8 cellular contexts compared by ENCODE assay signal in genomic region chr19:35612224-35612558, GRCh38. TPM values are rescaled to one million over a fixed set of nuclear protein-coding genes. Genes with fewer than 3 reads are reported as not detected.
DNase-seq lines count a peak whose midpoint lies in the region; ATAC-seq, FAIRE-seq and TF ChIP-seq lines count a peak whose summit lies in the region.

No MANE protein-coding gene starts in this region.

- 26% methylated on average over 9 of the region's 9 CpGs for WGBS in HepG2 (ENCODE audit: low lambda C conversion rate)

- H3K36me3 Mint-ChIP-seq in activated CD4-positive, alpha-beta T cell treated with anti-CD3 and anti-CD28 coated beads, Interleukin-2, amount 10 ng/mL, durations not matched to agents 7 days and 5 days (ENCODE audit: low read depth) = peaks cover 15% of the 10 kb centered on the region
- H3K36me3 Mint-ChIP-seq in activated T-helper 2 cell treated with anti-CD3 and anti-CD28 coated beads, Interferon-gamma antibody, Interleukin-2, Interleukin-4, amounts not matched to agents 10 μg/mL and 5 μg/mL and 100 μg/mL, durations not matched to agents 14 hours and 24 hours and 36 hours (ENCODE audit: low read depth) = peaks cover 17% of the 10 kb centered on the region

- peak overlapping the region; percentile 53 for H3K27ac ChIP-seq in HepG2 (ENCODE audit: extremely low read length, insufficient read depth, low read length)
- H3K27ac ChIP-seq in thoracic aorta = no peak overlapping the region

- intact Hi-C loops in activated T-helper 2 cell treated with anti-CD3 and anti-CD28 coated beads, Interferon-gamma antibody, Interleukin-2, Interleukin-4, amounts not matched to agents 10 μg/mL and 5 μg/mL and 100 μg/mL, durations not matched to agents 14 hours and 24 hours and 36 hours (cut with micrococcal nuclease) = loop anchor here (1.0 kb wide), 3 partner anchors 16 to 67 kb away; partner anchors contain the start of gene TMEM147
- intact Hi-C loops in HepG2 (cut with micrococcal nuclease; ENCODE audit: unreplicated experiment) = loop anchor here (10.0 kb wide), 1 partner anchor 57 kb away; no protein-coding TSS in a partner anchor

- H3K9me3 Mint-ChIP-seq in activated CD4-positive, alpha-beta T cell treated with anti-CD3 and anti-CD28 coated beads, Interleukin-2, amount 10 ng/mL, durations not matched to agents 7 days and 5 days = peaks cover 12% of the 10 kb centered on the region
- H3K9me3 Mint-ChIP-seq in activated T-helper 2 cell treated with anti-CD3 and anti-CD28 coated beads, Interferon-gamma antibody, Interleukin-2, Interleukin-4, amounts not matched to agents 10 μg/mL and 5 μg/mL and 100 μg/mL, durations not matched to agents 14 hours and 24 hours and 36 hours = peaks cover 12% of the 10 kb centered on the region

- CTCF ChIA-PET in activated CD4-positive, alpha-beta T cell treated with anti-CD3 and anti-CD28 coated beads, Interleukin-2, amount 10 ng/mL, durations not matched to agents 7 days and 5 days (lab: Charles Lee) = interaction anchor here (0.6 kb wide), 1 partner anchor 150 kb away, joined by 3 read pairs; no protein-coding TSS in a partner anchor
- CTCF ChIA-PET in HepG2 (lab: Yijun Ruan, JAX; ENCODE audit: low intra/inter-chr PET ratio, low total read pairs) = no interaction called here

- no TSS peak for BruUV-seq in HepG2 (replicated peaks; lab: Mats Ljungman, UMichigan)

- POLR2A ChIA-PET in activated CD4-positive, alpha-beta T cell treated with anti-CD3 and anti-CD28 coated beads, Interleukin-2, amount 10 ng/mL, durations not matched to agents 7 days and 5 days (lab: Charles Lee) = no interaction called here
- POLR2A ChIA-PET in HepG2 (lab: Yijun Ruan, JAX) = interaction anchor here (0.8 to 1.4 kb wide), 7 partner anchors 9 to 36 kb away, joined by 3 to 5 read pairs (median 4); partner anchors contain the start of genes COX6B1 and RBM42

- H3K36me3 ChIP-seq in HepG2 (replicated peaks in 1 of 2; ENCODE audit: control insufficient read depth in 1 of 2, insufficient read depth in 2 of 2, low read length in 2 of 2) (peaks cover 3 to 12% of the 10 kb centered on the region in 2 experiments; a peak in 3 of 5 replicates), thoracic aorta (no peaks in the 10 kb centered on the region)

- H3K79me2 ChIP-seq in HepG2 (ENCODE audit: insufficient read depth, low read length) = no peaks in the 10 kb centered on the region

- H3K9me3 ChIP-seq in HepG2 (ENCODE audit: low read length) (peaks cover 11% of the 10 kb centered on the region), thoracic aorta (no peaks in the 10 kb centered on the region)

- ATAC-seq in HepG2 (no peak), thoracic aorta (ENCODE audit: insufficient number of reproducible peaks, low FRiP score, low read depth) (no peak), HG03097 (IDR thresholded peaks at IDR 0.05; ENCODE audit: low FRiP score, unreplicated experiment) (no peak)

- no peak for DNase-seq in activated CD4-positive, alpha-beta T cell treated with anti-CD3 and anti-CD28 coated beads, Interleukin-2, amount 10 ng/mL, durations not matched to agents 7 days and 5 days
- no peak for DNase-seq in activated CD4-positive, alpha-beta T cell treated with anti-CD3 and anti-CD28 coated beads for 4 hours
- DNase-seq in activated T-helper 2 cell treated with anti-CD3 and anti-CD28 coated beads, Interferon-gamma antibody, Interleukin-2, Interleukin-4, amounts not matched to agents 10 μg/mL and 5 μg/mL and 100 μg/mL, durations not matched to agents 14 hours and 24 hours and 36 hours (ENCODE audit: low spot score) = no peak
- no peak for DNase-seq in HepG2 (ENCODE audit: low spot score)
- no peak for DNase-seq in thoracic aorta (ENCODE audit: low spot score)
- DNase-seq in NCI-H2029 (lab: John Stamatoyannopoulos, UW) = no peak
- no peak for DNase-seq in HPDE6-E6E7 (ENCODE audit: extremely low spot score)

- no peak for TF ChIP-seq RAD21 in HepG2 (CRISPR knock-in tag; IDR thresholded peaks at IDR 0.05)

- FAIRE-seq in HepG2 (lab: Jason Lieb, UNC) = no peak

- H3K27ac Mint-ChIP-seq in activated CD4-positive, alpha-beta T cell treated with anti-CD3 and anti-CD28 coated beads, Interleukin-2, amount 10 ng/mL, durations not matched to agents 7 days and 5 days = peak overlapping the region; percentile 96
- peak overlapping the region; percentile 83 for H3K27ac Mint-ChIP-seq in activated T-helper 2 cell treated with anti-CD3 and anti-CD28 coated beads, Interferon-gamma antibody, Interleukin-2, Interleukin-4, amounts not matched to agents 10 μg/mL and 5 μg/mL and 100 μg/mL, durations not matched to agents 14 hours and 24 hours and 36 hours

- H3K4me3 ChIP-seq in HepG2 (replicated peaks in 1 of 3; ENCODE audit: insufficient read depth in 1 of 3, low read depth in 2 of 3, low read length in 3 of 3) (peak overlapping the region; percentile 44 to 80 (median 64)), thoracic aorta (peak overlapping the region; percentile 88)

- no peaks in the 10 kb centered on the region for H4K20me1 ChIP-seq in HepG2 (ENCODE audit: insufficient read depth, low read length)

- no peak for TF ChIP-seq EP300 in HepG2 (IDR thresholded peaks at IDR 0.05; ENCODE audit: low read depth in 2 of 2, low read length in 2 of 2)
- no peak for TF ChIP-seq EP300 in HepG2 (CRISPR knock-in tag; IDR thresholded peaks at IDR 0.05; ENCODE audit: borderline replicate concordance)

- no peak for TF ChIP-seq POLR2A in HepG2 (IDR thresholded peaks at IDR 0.05; ENCODE audit: insufficient read depth in 1 of 2, low read depth in 2 of 2, low read length in 2 of 2)

- H3K4me3 Mint-ChIP-seq in activated CD4-positive, alpha-beta T cell treated with anti-CD3 and anti-CD28 coated beads, Interleukin-2, amount 10 ng/mL, durations not matched to agents 7 days and 5 days = peak overlapping the region; percentile 85
- H3K4me3 Mint-ChIP-seq in activated T-helper 2 cell treated with anti-CD3 and anti-CD28 coated beads, Interferon-gamma antibody, Interleukin-2, Interleukin-4, amounts not matched to agents 10 μg/mL and 5 μg/mL and 100 μg/mL, durations not matched to agents 14 hours and 24 hours and 36 hours (ENCODE audit: low read depth) = peak overlapping the region; percentile 81

- H2AFZ ChIP-seq in HepG2 (ENCODE audit: low read length) = no peak overlapping the region

- H3K9ac ChIP-seq in HepG2 (ENCODE audit: insufficient read depth, low read depth, low read length) = peak overlapping the region; percentile 84

- peak overlapping the region; percentile 100 for H3K4me2 ChIP-seq in HepG2 (ENCODE audit: low read depth, low read length)

- H3K27me3 ChIP-seq in HepG2 (ENCODE audit: control insufficient read depth in 1 of 2, insufficient read depth in 2 of 2, low read length in 2 of 2) (no peaks in the 10 kb centered on the region; a peak in 1 of 5 replicates), thoracic aorta (replicated peaks; ENCODE audit: insufficient read depth) (no peaks in the 10 kb centered on the region)

- in situ Hi-C loops in HepG2 (cut with HindIII; ENCODE audit: extremely low pct_ligation_motif_present, low pct_unique_long_range_greater_than_20kb) = no loop called here

- H3K27me3 Mint-ChIP-seq in activated CD4-positive, alpha-beta T cell treated with anti-CD3 and anti-CD28 coated beads, Interleukin-2, amount 10 ng/mL, durations not matched to agents 7 days and 5 days = no peaks in the 10 kb centered on the region
- no peaks in the 10 kb centered on the region for H3K27me3 Mint-ChIP-seq in activated T-helper 2 cell treated with anti-CD3 and anti-CD28 coated beads, Interferon-gamma antibody, Interleukin-2, Interleukin-4, amounts not matched to agents 10 μg/mL and 5 μg/mL and 100 μg/mL, durations not matched to agents 14 hours and 24 hours and 36 hours (ENCODE audit: low read depth)

- TF ChIP-seq CTCF in HepG2 (CRISPR knock-in tag; IDR thresholded peaks at IDR 0.05) = no peak
- TF ChIP-seq CTCF in thoracic aorta (IDR thresholded peaks at IDR 0.05) = no peak

- H3K4me1 ChIP-seq in HepG2 (ENCODE audit: insufficient read depth, low read length) (peaks cover 24% of the 10 kb centered on the region), thoracic aorta (ENCODE audit: control insufficient read depth in 1 of 2, low read depth in 2 of 2) (peaks cover 8 to 13% of the 10 kb centered on the region in 2 donors)

- peaks cover 53% of the 10 kb centered on the region for H3K4me1 Mint-ChIP-seq in activated CD4-positive, alpha-beta T cell treated with anti-CD3 and anti-CD28 coated beads, Interleukin-2, amount 10 ng/mL, durations not matched to agents 7 days and 5 days
- peaks cover 20% of the 10 kb centered on the region for H3K4me1 Mint-ChIP-seq in activated T-helper 2 cell treated with anti-CD3 and anti-CD28 coated beads, Interferon-gamma antibody, Interleukin-2, Interleukin-4, amounts not matched to agents 10 μg/mL and 5 μg/mL and 100 μg/mL, durations not matched to agents 14 hours and 24 hours and 36 hours (ENCODE audit: low read depth)

RNA-seq across cellular contexts. Expression of gene HAUS5, which starts 0.3 kb away (rescaled TPM):
- 10 to 100 TPM; 52.2 to 57.9 TPM for total RNA-seq in activated CD4-positive, alpha-beta T cell treated with anti-CD3 and anti-CD28 coated beads, Interleukin-2, amount 10 ng/mL, durations not matched to agents 7 days and 5 days
- 42.5 and 43.1 TPM in 2 replicates for total RNA-seq in activated T-helper 2 cell treated with anti-CD3 and anti-CD28 coated beads, Interferon-gamma antibody, Interleukin-2, Interleukin-4, amounts not matched to agents 10 μg/mL and 5 μg/mL and 100 μg/mL, durations not matched to agents 14 hours and 24 hours and 36 hours
- 9.2 and 17.7 TPM in 2 replicates for total RNA-seq in HepG2 (2016; rRNA removed; fragmentation: Illumina TruSeq; extraction: Trizol)
- total RNA-seq in HepG2 (2016; cell fraction: cytosol; rRNA removed; fragmentation: Illumina TruSeq; extraction: Trizol; ENCODE audit: low read depth) = 1.0 and 1.2 TPM in 2 replicates
- 8.0 and 19.2 TPM in 2 replicates for total RNA-seq in HepG2 (2016; cell fraction: insoluble cytoplasmic fraction; rRNA removed; fragmentation: Illumina TruSeq; extraction: Trizol)
- 2.8 and 3.4 TPM in 2 replicates for total RNA-seq in HepG2 (2016; cell fraction: membrane; rRNA removed; fragmentation: Illumina TruSeq; extraction: Trizol)
- 21.5 and 24.6 TPM in 2 replicates for total RNA-seq in HepG2 (2016; cell fraction: nucleus; rRNA removed; fragmentation: Illumina TruSeq; extraction: Trizol)
- polyA plus RNA-seq in HepG2 (2011; rRNA removed) = 10.3 and 11.1 TPM in 2 replicates
- polyA plus RNA-seq in HepG2 (2011; cell fraction: cytosol; rRNA removed) = 2.0 and 4.0 TPM in 2 replicates
- polyA plus RNA-seq in HepG2 (2011; cell fraction: nucleus; rRNA removed) = 106 and 171 TPM in 2 replicates
- polyA plus RNA-seq in HepG2 (2012) = 8.5 and 13.3 TPM in 2 replicates
- 1.4 and 1.5 TPM in 2 replicates for polyA plus RNA-seq in HepG2 (2016; cell fraction: cytosol; fragmentation: Illumina TruSeq; extraction: Trizol; ENCODE audit: low read depth)
- 10.5 and 11.3 TPM in 2 replicates for polyA plus RNA-seq in HepG2 (2016; cell fraction: insoluble cytoplasmic fraction; fragmentation: Illumina TruSeq; extraction: Trizol; ENCODE audit: low read depth)
- polyA plus RNA-seq in HepG2 (2016; cell fraction: membrane; fragmentation: Illumina TruSeq; extraction: Trizol; ENCODE audit: low read depth) = 3.2 and 3.7 TPM in 2 replicates
- 82.3 and 83.1 TPM in 2 replicates for polyA plus RNA-seq in HepG2 (2016; cell fraction: nucleus; fragmentation: Illumina TruSeq; extraction: Trizol; ENCODE audit: insufficient read depth, low read depth)
- 4.9 and 17.6 TPM in 2 replicates for polyA minus RNA-seq in HepG2 (2011; rRNA and poly(A)+ RNA removed; ENCODE audit: low replicate concordance)
- polyA minus RNA-seq in HepG2 (2011; cell fraction: cytosol; rRNA and poly(A)+ RNA removed) = 2.4 and 3.0 TPM in 2 replicates
- polyA minus RNA-seq in HepG2 (2011; cell fraction: nucleus; rRNA and poly(A)+ RNA removed) = 11.8 and 13.6 TPM in 2 replicates
- total RNA-seq in thoracic aorta = 10 to 100 TPM in 1 of 2 donors, 1 to 10 TPM in 1; 8.4 to 13.9 TPM

RNA-seq across cellular contexts. Expression of gene RBM42, which starts 16.6 kb away (rescaled TPM):
- total RNA-seq in activated CD4-positive, alpha-beta T cell treated with anti-CD3 and anti-CD28 coated beads, Interleukin-2, amount 10 ng/mL, durations not matched to agents 7 days and 5 days = 100 to 1,000 TPM; 100 to 112 TPM
- total RNA-seq in activated T-helper 2 cell treated with anti-CD3 and anti-CD28 coated beads, Interferon-gamma antibody, Interleukin-2, Interleukin-4, amounts not matched to agents 10 μg/mL and 5 μg/mL and 100 μg/mL, durations not matched to agents 14 hours and 24 hours and 36 hours = 101 and 102 TPM in 2 replicates
- total RNA-seq in HepG2 (2016; rRNA removed; fragmentation: Illumina TruSeq; extraction: Trizol) (49.7 and 55.3 TPM in 2 replicates), thoracic aorta (10 to 100 TPM; 47.2 to 53.8 TPM)
- 6.0 and 6.9 TPM in 2 replicates for total RNA-seq in HepG2 (2016; cell fraction: cytosol; rRNA removed; fragmentation: Illumina TruSeq; extraction: Trizol; ENCODE audit: low read depth)
- 47.3 and 54.7 TPM in 2 replicates for total RNA-seq in HepG2 (2016; cell fraction: insoluble cytoplasmic fraction; rRNA removed; fragmentation: Illumina TruSeq; extraction: Trizol)
- total RNA-seq in HepG2 (2016; cell fraction: membrane; rRNA removed; fragmentation: Illumina TruSeq; extraction: Trizol) = 14.0 and 14.6 TPM in 2 replicates
- 19.2 and 23.6 TPM in 2 replicates for total RNA-seq in HepG2 (2016; cell fraction: nucleus; rRNA removed; fragmentation: Illumina TruSeq; extraction: Trizol)
- polyA plus RNA-seq in HepG2 (2011; rRNA removed) = 27.2 and 30.6 TPM in 2 replicates
- 31.2 and 46.3 TPM in 2 replicates for polyA plus RNA-seq in HepG2 (2011; cell fraction: cytosol; rRNA removed)
- 22.3 and 22.9 TPM in 2 replicates for polyA plus RNA-seq in HepG2 (2011; cell fraction: nucleus; rRNA removed)
- 29.6 and 31.8 TPM in 2 replicates for polyA plus RNA-seq in HepG2 (2012)
- 8.2 TPM in 2 replicates for polyA plus RNA-seq in HepG2 (2016; cell fraction: cytosol; fragmentation: Illumina TruSeq; extraction: Trizol; ENCODE audit: low read depth)
- polyA plus RNA-seq in HepG2 (2016; cell fraction: insoluble cytoplasmic fraction; fragmentation: Illumina TruSeq; extraction: Trizol; ENCODE audit: low read depth) = 57.8 and 72.2 TPM in 2 replicates
- polyA plus RNA-seq in HepG2 (2016; cell fraction: membrane; fragmentation: Illumina TruSeq; extraction: Trizol; ENCODE audit: low read depth) = 10.1 and 13.3 TPM in 2 replicates
- polyA plus RNA-seq in HepG2 (2016; cell fraction: nucleus; fragmentation: Illumina TruSeq; extraction: Trizol; ENCODE audit: insufficient read depth, low read depth) = 40.6 and 42.2 TPM in 2 replicates
- polyA minus RNA-seq in HepG2 (2011; rRNA and poly(A)+ RNA removed; ENCODE audit: low replicate concordance) = 29.9 and 44.8 TPM in 2 replicates
- polyA minus RNA-seq in HepG2 (2011; cell fraction: cytosol; rRNA and poly(A)+ RNA removed) = 18.9 and 20.0 TPM in 2 replicates
- polyA minus RNA-seq in HepG2 (2011; cell fraction: nucleus; rRNA and poly(A)+ RNA removed) = 4.8 and 6.1 TPM in 2 replicates

RNA-seq across cellular contexts. Expression of gene PMIS2, which starts 26.2 kb away (rescaled TPM):
- total RNA-seq in activated CD4-positive, alpha-beta T cell treated with anti-CD3 and anti-CD28 coated beads, Interleukin-2, amount 10 ng/mL, durations not matched to agents 7 days and 5 days = not detected
- not detected in 2 replicates for total RNA-seq in activated T-helper 2 cell treated with anti-CD3 and anti-CD28 coated beads, Interferon-gamma antibody, Interleukin-2, Interleukin-4, amounts not matched to agents 10 μg/mL and 5 μg/mL and 100 μg/mL, durations not matched to agents 14 hours and 24 hours and 36 hours
- total RNA-seq in HepG2 (2016; rRNA removed; fragmentation: Illumina TruSeq; extraction: Trizol) (not detected in 2 replicates), thoracic aorta (not detected)
- total RNA-seq in HepG2 (2016; cell fraction: cytosol; rRNA removed; fragmentation: Illumina TruSeq; extraction: Trizol; ENCODE audit: low read depth) = not detected in 2 replicates
- not detected in 2 replicates for total RNA-seq in HepG2 (2016; cell fraction: insoluble cytoplasmic fraction; rRNA removed; fragmentation: Illumina TruSeq; extraction: Trizol)
- not detected in 2 replicates for total RNA-seq in HepG2 (2016; cell fraction: membrane; rRNA removed; fragmentation: Illumina TruSeq; extraction: Trizol)
- not detected in 2 replicates for total RNA-seq in HepG2 (2016; cell fraction: nucleus; rRNA removed; fragmentation: Illumina TruSeq; extraction: Trizol)
- not detected in 2 replicates for polyA plus RNA-seq in HepG2 (2011; rRNA removed)
- not detected in 2 replicates for polyA plus RNA-seq in HepG2 (2011; cell fraction: cytosol; rRNA removed)
- not detected in 2 replicates for polyA plus RNA-seq in HepG2 (2011; cell fraction: nucleus; rRNA removed)
- not detected in 2 replicates for polyA plus RNA-seq in HepG2 (2012)
- not detected in 2 replicates for polyA plus RNA-seq in HepG2 (2016; cell fraction: cytosol; fragmentation: Illumina TruSeq; extraction: Trizol; ENCODE audit: low read depth)
- polyA plus RNA-seq in HepG2 (2016; cell fraction: insoluble cytoplasmic fraction; fragmentation: Illumina TruSeq; extraction: Trizol; ENCODE audit: low read depth) = not detected in 2 replicates
- polyA plus RNA-seq in HepG2 (2016; cell fraction: membrane; fragmentation: Illumina TruSeq; extraction: Trizol; ENCODE audit: low read depth) = not detected in 2 replicates
- not detected in 2 replicates for polyA plus RNA-seq in HepG2 (2016; cell fraction: nucleus; fragmentation: Illumina TruSeq; extraction: Trizol; ENCODE audit: insufficient read depth, low read depth)
- not detected in 2 replicates for polyA minus RNA-seq in HepG2 (2011; rRNA and poly(A)+ RNA removed; ENCODE audit: low replicate concordance)
- not detected in 2 replicates for polyA minus RNA-seq in HepG2 (2011; cell fraction: cytosol; rRNA and poly(A)+ RNA removed)
- not detected in 2 replicates for polyA minus RNA-seq in HepG2 (2011; cell fraction: nucleus; rRNA and poly(A)+ RNA removed)

RNA-seq across cellular contexts. Expression of gene ETV2, which starts 29.4 kb away (rescaled TPM):
- total RNA-seq in activated CD4-positive, alpha-beta T cell treated with anti-CD3 and anti-CD28 coated beads, Interleukin-2, amount 10 ng/mL, durations not matched to agents 7 days and 5 days = 1 to 10 TPM in 1 of 2 experiments, under 1 TPM in 1; 0.84 to 1.9 TPM
- 1.0 and 1.6 TPM in 2 replicates for total RNA-seq in activated T-helper 2 cell treated with anti-CD3 and anti-CD28 coated beads, Interferon-gamma antibody, Interleukin-2, Interleukin-4, amounts not matched to agents 10 μg/mL and 5 μg/mL and 100 μg/mL, durations not matched to agents 14 hours and 24 hours and 36 hours
- total RNA-seq in HepG2 (2016; rRNA removed; fragmentation: Illumina TruSeq; extraction: Trizol) = 0.20 and 0.46 TPM in 2 replicates
- 0.40 and 0.71 TPM in 2 replicates for total RNA-seq in HepG2 (2016; cell fraction: cytosol; rRNA removed; fragmentation: Illumina TruSeq; extraction: Trizol; ENCODE audit: low read depth)
- total RNA-seq in HepG2 (2016; cell fraction: insoluble cytoplasmic fraction; rRNA removed; fragmentation: Illumina TruSeq; extraction: Trizol) = 0.52 and 0.63 TPM in 2 replicates
- total RNA-seq in HepG2 (2016; cell fraction: membrane; rRNA removed; fragmentation: Illumina TruSeq; extraction: Trizol) = 0.43 and 1.0 TPM in 2 replicates
- 0.60 TPM in 1 of 2 replicates, not detected in the other for total RNA-seq in HepG2 (2016; cell fraction: nucleus; rRNA removed; fragmentation: Illumina TruSeq; extraction: Trizol)
- polyA plus RNA-seq in HepG2 (2011; rRNA removed) = 0.07 and 0.18 TPM in 2 replicates
- polyA plus RNA-seq in HepG2 (2011; cell fraction: cytosol; rRNA removed) = 0.19 and 0.35 TPM in 2 replicates
- not detected in 2 replicates for polyA plus RNA-seq in HepG2 (2011; cell fraction: nucleus; rRNA removed)
- 0.21 TPM in 1 of 2 replicates, not detected in the other for polyA plus RNA-seq in HepG2 (2012)
- 2.2 and 2.4 TPM in 2 replicates for polyA plus RNA-seq in HepG2 (2016; cell fraction: cytosol; fragmentation: Illumina TruSeq; extraction: Trizol; ENCODE audit: low read depth)
- polyA plus RNA-seq in HepG2 (2016; cell fraction: insoluble cytoplasmic fraction; fragmentation: Illumina TruSeq; extraction: Trizol; ENCODE audit: low read depth) = 0.93 and 1.0 TPM in 2 replicates
- 1.2 and 1.8 TPM in 2 replicates for polyA plus RNA-seq in HepG2 (2016; cell fraction: membrane; fragmentation: Illumina TruSeq; extraction: Trizol; ENCODE audit: low read depth)
- polyA plus RNA-seq in HepG2 (2016; cell fraction: nucleus; fragmentation: Illumina TruSeq; extraction: Trizol; ENCODE audit: insufficient read depth, low read depth) = 1.2 TPM in 1 of 2 replicates, not detected in the other
- polyA minus RNA-seq in HepG2 (2011; rRNA and poly(A)+ RNA removed; ENCODE audit: low replicate concordance) = 0.18 TPM in 1 of 2 replicates, not detected in the other
- not detected in 2 replicates for polyA minus RNA-seq in HepG2 (2011; cell fraction: cytosol; rRNA and poly(A)+ RNA removed)
- polyA minus RNA-seq in HepG2 (2011; cell fraction: nucleus; rRNA and poly(A)+ RNA removed) = not detected in 2 replicates
- not detected for total RNA-seq in thoracic aorta

RNA-seq across cellular contexts. Expression of gene COX6B1, which starts 35.9 kb away (rescaled TPM):
- total RNA-seq in activated CD4-positive, alpha-beta T cell treated with anti-CD3 and anti-CD28 coated beads, Interleukin-2, amount 10 ng/mL, durations not matched to agents 7 days and 5 days = 100 to 1,000 TPM; 429 to 474 TPM
- 431 and 461 TPM in 2 replicates for total RNA-seq in activated T-helper 2 cell treated with anti-CD3 and anti-CD28 coated beads, Interferon-gamma antibody, Interleukin-2, Interleukin-4, amounts not matched to agents 10 μg/mL and 5 μg/mL and 100 μg/mL, durations not matched to agents 14 hours and 24 hours and 36 hours
- 487 and 598 TPM in 2 replicates for total RNA-seq in HepG2 (2016; rRNA removed; fragmentation: Illumina TruSeq; extraction: Trizol)
- total RNA-seq in HepG2 (2016; cell fraction: cytosol; rRNA removed; fragmentation: Illumina TruSeq; extraction: Trizol; ENCODE audit: low read depth) = 218 and 283 TPM in 2 replicates
- total RNA-seq in HepG2 (2016; cell fraction: insoluble cytoplasmic fraction; rRNA removed; fragmentation: Illumina TruSeq; extraction: Trizol) = 483 and 617 TPM in 2 replicates
- 247 and 299 TPM in 2 replicates for total RNA-seq in HepG2 (2016; cell fraction: membrane; rRNA removed; fragmentation: Illumina TruSeq; extraction: Trizol)
- total RNA-seq in HepG2 (2016; cell fraction: nucleus; rRNA removed; fragmentation: Illumina TruSeq; extraction: Trizol) = 178 and 186 TPM in 2 replicates
- polyA plus RNA-seq in HepG2 (2011; rRNA removed) = 469 and 481 TPM in 2 replicates
- polyA plus RNA-seq in HepG2 (2011; cell fraction: cytosol; rRNA removed) = 584 and 686 TPM in 2 replicates
- 208 and 220 TPM in 2 replicates for polyA plus RNA-seq in HepG2 (2011; cell fraction: nucleus; rRNA removed)
- polyA plus RNA-seq in HepG2 (2012) = 383 and 386 TPM in 2 replicates
- 249 and 303 TPM in 2 replicates for polyA plus RNA-seq in HepG2 (2016; cell fraction: cytosol; fragmentation: Illumina TruSeq; extraction: Trizol; ENCODE audit: low read depth)
- polyA plus RNA-seq in HepG2 (2016; cell fraction: insoluble cytoplasmic fraction; fragmentation: Illumina TruSeq; extraction: Trizol; ENCODE audit: low read depth) = 687 and 740 TPM in 2 replicates
- 255 and 294 TPM in 2 replicates for polyA plus RNA-seq in HepG2 (2016; cell fraction: membrane; fragmentation: Illumina TruSeq; extraction: Trizol; ENCODE audit: low read depth)
- 319 and 339 TPM in 2 replicates for polyA plus RNA-seq in HepG2 (2016; cell fraction: nucleus; fragmentation: Illumina TruSeq; extraction: Trizol; ENCODE audit: insufficient read depth, low read depth)
- 521 and 803 TPM in 2 replicates for polyA minus RNA-seq in HepG2 (2011; rRNA and poly(A)+ RNA removed; ENCODE audit: low replicate concordance)
- polyA minus RNA-seq in HepG2 (2011; cell fraction: cytosol; rRNA and poly(A)+ RNA removed) = 131 and 134 TPM in 2 replicates
- polyA minus RNA-seq in HepG2 (2011; cell fraction: nucleus; rRNA and poly(A)+ RNA removed) = 44.8 and 54.5 TPM in 2 replicates
- 100 to 1,000 TPM; 258 to 386 TPM for total RNA-seq in thoracic aorta
